In the genomic region with DNA sequence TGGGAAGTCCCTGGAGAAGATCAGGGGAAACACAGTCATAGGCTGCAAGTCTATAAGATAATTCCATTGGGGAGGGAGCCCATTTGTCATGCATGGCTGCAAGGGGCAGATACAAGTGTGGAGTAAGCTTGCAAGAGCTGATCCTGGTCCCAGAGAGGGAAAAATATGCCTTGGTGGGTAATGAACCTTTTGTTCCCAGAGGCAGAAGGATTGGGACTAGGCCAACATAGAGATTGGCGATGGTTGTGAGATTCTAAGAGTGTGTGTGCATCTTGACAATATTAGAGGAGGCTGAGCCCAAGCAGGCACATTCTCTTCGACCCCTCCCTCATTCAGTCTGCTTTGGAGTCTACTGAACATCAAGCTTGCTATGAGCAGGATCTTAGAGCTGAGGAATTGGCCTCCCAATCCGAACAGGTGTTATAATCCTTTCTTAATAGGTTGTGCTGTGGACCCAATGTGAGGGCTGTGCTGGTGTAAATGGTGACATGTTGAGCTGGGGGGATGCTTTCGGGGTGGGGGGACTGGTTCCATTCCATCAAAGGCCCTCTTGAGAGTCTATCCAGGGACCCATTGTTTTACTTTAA, we compare ENCODE assay signal across 1 cellular context.
TF ChIP-seq lines count a peak whose summit lies in the region.

No MANE protein-coding gene starts in this region.

TF ChIP-seq in A549, 52 proteins besides CTCF, POLR2A, EP300 and RAD21 (continued from another document):
- TF ChIP-seq MAFK (IDR thresholded peaks at IDR 0.05; ENCODE audit: partially characterized antibody) (no peak), MAX (IDR thresholded peaks at IDR 0.05) (no peak), EHMT2 (IDR thresholded peaks at IDR 0.05; ENCODE audit: low read depth) (no peak), MYC (IDR thresholded peaks at IDR 0.05; ENCODE audit: borderline replicate concordance, low read length) (no peak), POLR2AphosphoS2 (conservative IDR thresholded peaks at IDR 0.05; ENCODE audit: low read length) (no peak)
